8 cellular contexts compared by ENCODE assay signal in the genomic region with DNA sequence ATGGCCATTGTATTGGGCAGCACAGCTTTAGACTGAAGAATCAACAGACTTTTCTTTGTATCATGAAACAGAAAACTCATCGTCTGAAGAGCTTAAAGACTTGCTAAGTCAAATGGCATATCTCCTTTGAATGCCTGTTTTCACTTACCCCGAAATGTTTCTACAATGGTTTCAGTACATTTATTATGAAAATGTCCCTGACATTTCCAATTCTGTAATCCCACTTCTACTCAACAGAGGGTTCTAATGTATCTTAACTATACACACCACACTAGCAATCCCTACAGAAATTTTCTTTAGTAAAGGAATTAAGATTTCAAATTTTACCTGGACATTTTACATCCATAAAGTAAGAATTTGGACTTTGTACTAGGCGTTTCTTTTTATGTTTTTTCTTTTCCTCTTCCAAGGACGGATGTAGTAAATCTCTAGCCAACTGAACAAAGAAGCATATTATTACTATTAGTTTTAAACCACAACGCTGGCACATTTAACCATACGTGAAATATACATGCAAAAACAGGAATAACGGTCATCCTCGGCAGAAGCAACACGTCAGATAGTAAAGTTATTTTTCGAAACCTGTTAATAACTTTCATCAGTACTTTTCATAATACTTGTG. TPM values are rescaled to one million over a fixed set of nuclear protein-coding genes. Genes with fewer than 3 reads are reported as not detected.
DNase-seq lines count a peak whose midpoint lies in the region; ATAC-seq and TF ChIP-seq lines count a peak whose summit lies in the region.

No MANE protein-coding gene starts in this region.

- H3K4me1 ChIP-seq in MM.1S (ENCODE audit: low read length) (0 out of 2 replicates have a peak, but pooled peaks cover 5% of the 10 kb centered on the region), mucosa of stomach (ENCODE audit: control insufficient read depth, insufficient read depth, low read length) (peaks cover 3% of the 10 kb centered on the region)

- peaks cover 3% of the 10 kb centered on the region; the same call in 1 of the 2 replicates for H3K36me3 ChIP-seq in MM.1S (replicated peaks; ENCODE audit: insufficient read depth, low read length)
- no peaks in the 10 kb centered on the region for H3K36me3 ChIP-seq in mucosa of stomach (ENCODE audit: control insufficient read depth, insufficient read depth, low read length)

- peaks cover 20% of the 10 kb centered on the region for H3F3A ChIP-seq in MM.1S (ENCODE audit: insufficient read depth, low read length)

- intact Hi-C loops in CD4-positive, alpha-beta T cell (cut with DNase I, micrococcal nuclease): loop anchor here (2.0 to 5.0 kb wide), 5 partner anchors 33 to 125 kb away; partner anchors contain the start of gene APH1B (in 1 of the 2)

- H3K4me3 ChIP-seq in MM.1S (ENCODE audit: low read length) (peak overlapping the region; percentile 80), coronary artery (peak overlapping the region; percentile 95), mucosa of stomach (ENCODE audit: low read length) (peak overlapping the region; percentile 91)

- H2AFZ ChIP-seq in MM.1S (ENCODE audit: low read length): peak overlapping the region; percentile 85

- POLR2A ChIA-PET in CD4-positive, alpha-beta T cell (lab: Charles Lee): interaction anchor here (0.6 to 6.2 kb wide), 13 partner anchors 9 to 348 kb away, joined by 3 to 103 read pairs (median 5); partner anchors contain the start of genes RAB8B and USP3

- H3K9me3 Mint-ChIP-seq in CD4-positive, alpha-beta T cell: no peaks in the 10 kb centered on the region

- CTCF ChIA-PET in CD4-positive, alpha-beta T cell (lab: Charles Lee): no interaction called here

- peaks cover 17% of the 10 kb centered on the region for H3K79me2 ChIP-seq in MM.1S (ENCODE audit: low read length)

- H4K20me1 ChIP-seq in MM.1S (ENCODE audit: insufficient read depth, low read length): no peaks in the 10 kb centered on the region

- no peaks in the 10 kb centered on the region for H3K9me3 ChIP-seq in CD4-positive, alpha-beta T cell (ENCODE audit: control insufficient read depth, low read length)
- H3K9me3 ChIP-seq in MM.1S (replicated peaks; ENCODE audit: insufficient read depth, low read length) (no peaks in the 10 kb centered on the region), mucosa of stomach (ENCODE audit: control insufficient read depth, low read length) (no peaks in the 10 kb centered on the region)

- TF ChIP-seq CTCF in CD4-positive, alpha-beta T cell (IDR thresholded peaks at IDR 0.05): no peak
- TF ChIP-seq CTCF in MM.1S (IDR thresholded peaks at IDR 0.05; ENCODE audit: low read length) (no peak), coronary artery (IDR thresholded peaks at IDR 0.05) (no peak)

- no peaks in the 10 kb centered on the region for H3K27me3 ChIP-seq in CD4-positive, alpha-beta T cell (ENCODE audit: control insufficient read depth, insufficient read depth, low read length)
- H3K27me3 ChIP-seq in MM.1S (replicated peaks; ENCODE audit: insufficient read depth, low read length): no peaks in the 10 kb centered on the region
- H3K27me3 ChIP-seq in mucosa of stomach (ENCODE audit: control insufficient read depth, insufficient read depth, low read length): no peaks in the 10 kb centered on the region

- DNase-seq in CD4-positive, alpha-beta T cell: no peak
- peak; percentile 10 for DNase-seq in MM.1S
- DNase-seq in coronary artery (ENCODE audit: low spot score): no peak
- DNase-seq in NK-92 treated with Interleukin-12 subunit alpha and Interleukin-12 subunit beta, amount 100 ng/mL, for 24 hours (lab: John Stamatoyannopoulos, UW): no peak
- no peak for DNase-seq in islet precursor cell
- DNase-seq in NCI-H69 (lab: John Stamatoyannopoulos, UW): no peak

- ATAC-seq in CD4-positive, alpha-beta T cell (ENCODE audit: poor library complexity): no peak
- ATAC-seq in GM18502 (IDR thresholded peaks at IDR 0.05; ENCODE audit: poor library complexity, unreplicated experiment): no peak

- no peaks in the 10 kb centered on the region for H3K27me3 Mint-ChIP-seq in CD4-positive, alpha-beta T cell

- peak overlapping the region; percentile 98 for H3K27ac Mint-ChIP-seq in CD4-positive, alpha-beta T cell

- no peak overlapping the region for H3K27ac ChIP-seq in CD4-positive, alpha-beta T cell (ENCODE audit: low read depth, low read length)
- H3K27ac ChIP-seq in MM.1S (ENCODE audit: low read length): peak overlapping the region; percentile 82; the same call in 1 of the 2 replicates
- peak overlapping the region; percentile 90 to 98 for H3K27ac ChIP-seq in coronary artery

- H3K9ac ChIP-seq in MM.1S (ENCODE audit: low read length) (peak overlapping the region; percentile 80), mucosa of stomach (ENCODE audit: low read length) (peak overlapping the region; percentile 99)

- H3K4me2 ChIP-seq in MM.1S (ENCODE audit: low read depth, low read length): peak overlapping the region; percentile 79

- peaks cover 40% of the 10 kb centered on the region for H3K4me1 Mint-ChIP-seq in CD4-positive, alpha-beta T cell (ENCODE audit: low read depth)

- H3K4me3 Mint-ChIP-seq in CD4-positive, alpha-beta T cell: peak overlapping the region; percentile 100

- H3K9me2 ChIP-seq in MM.1S (replicated peaks; ENCODE audit: insufficient read depth, low read length): no peaks in the 10 kb centered on the region

- peaks cover 48% of the 10 kb centered on the region for H3K36me3 Mint-ChIP-seq in CD4-positive, alpha-beta T cell (ENCODE audit: low read depth)

RNA-seq across cellular contexts. Expression of gene RPS27L, which starts 1.1 kb away (rescaled TPM):
- total RNA-seq in CD4-positive, alpha-beta T cell: 10 to 100 TPM; 40.0 to 43.1 TPM

RNA-seq across cellular contexts. Expression of gene RAB8B, which starts 33.2 kb away (rescaled TPM):
- 10 to 100 TPM; 74.5 to 75.2 TPM for total RNA-seq in CD4-positive, alpha-beta T cell

RNA-seq across cellular contexts. Expression of gene LACTB, which starts 34.5 kb away (rescaled TPM):
- total RNA-seq in CD4-positive, alpha-beta T cell: 1 to 10 TPM; 6.9 to 7.0 TPM
